Comparison of ENCODE assay signal across 1 cellular context in genomic region chr20:3767434-3768341, GRCh38.
TF ChIP-seq lines count a peak whose summit lies in the region.

TSS of gene ADISSP (minus strand) at chr20:3767753. CDS start at chr20:3760100, 7,653 bp downstream.

TF ChIP-seq in K562, 482 proteins besides CTCF, POLR2A, EP300 and RAD21 (continued from another document and continues in another):
- TF ChIP-seq PATZ1 (CRISPR knock-in tag; IDR thresholded peaks at IDR 0.05; ENCODE audit: borderline replicate concordance) = no peak
- no peak for TF ChIP-seq ZNF436 (CRISPR knock-in tag; IDR thresholded peaks at IDR 0.05)
- TF ChIP-seq CBX3 (IDR thresholded peaks at IDR 0.05; ENCODE audit: borderline replicate concordance in 1 of 2, low read length in 2 of 2) = peak in 1 of 2 experiments; percentile 79; a peak in 1 of 3 replicates
- TF ChIP-seq ZNF143 (CRISPR knock-in tag; IDR thresholded peaks at IDR 0.05) = no peak
- TF ChIP-seq HLTF (IDR thresholded peaks at IDR 0.05) = no peak
- no peak for TF ChIP-seq TAF7 (tag; IDR thresholded peaks at IDR 0.05)
- TF ChIP-seq ZBTB34 (CRISPR knock-in tag; IDR thresholded peaks at IDR 0.05) = no peak
- no peak for TF ChIP-seq SNAPC5 (CRISPR knock-in tag; IDR thresholded peaks at IDR 0.05)
- peak; percentile 45 to 65 for TF ChIP-seq NRF1 (conservative IDR thresholded peaks at IDR 0.05 in 1 of 2, IDR thresholded peaks at IDR 0.05 in 1 of 2)
- no peak for TF ChIP-seq POLR3A (IDR thresholded peaks at IDR 0.05; ENCODE audit: borderline replicate concordance, extremely low read depth, insufficient read depth, insufficient read length)
- TF ChIP-seq NR2C1 (IDR thresholded peaks at IDR 0.05) = no peak
- no peak for TF ChIP-seq NR2C1 (tag; IDR thresholded peaks at IDR 0.05)
- no peak for TF ChIP-seq ZNF280A (IDR thresholded peaks at IDR 0.05; ENCODE audit: low read depth, partially characterized antibody)
- TF ChIP-seq MTA2 (IDR thresholded peaks at IDR 0.05; ENCODE audit: low read depth) = no peak
- no peak for TF ChIP-seq PYGO2 (tag; IDR thresholded peaks at IDR 0.05)
- TF ChIP-seq SLC30A9 (CRISPR knock-in tag; IDR thresholded peaks at IDR 0.05) = no peak
- no peak for TF ChIP-seq SREBF2 (CRISPR knock-in tag; IDR thresholded peaks at IDR 0.05)
- no peak for TF ChIP-seq SNIP1 (IDR thresholded peaks at IDR 0.05; ENCODE audit: low read depth)
- TF ChIP-seq SP1 (CRISPR knock-in tag; IDR thresholded peaks at IDR 0.05) = peak; percentile 87
- peak; percentile 74; the same call in 1 of the 2 replicates for TF ChIP-seq PHF8 (IDR thresholded peaks at IDR 0.05; ENCODE audit: borderline replicate concordance, low read length)
- TF ChIP-seq ZNF347 (CRISPR knock-in tag; IDR thresholded peaks at IDR 0.05; ENCODE audit: low read depth) = no peak
- peak; percentile 63 for TF ChIP-seq TBP (optimal IDR thresholded peaks at IDR 0.05; ENCODE audit: low read depth, low read length)
- TF ChIP-seq ZNF740 (CRISPR knock-in tag; IDR thresholded peaks at IDR 0.05) = peak; percentile 52; the same call in 1 of the 2 replicates
- TF ChIP-seq ZNF740 (tag; IDR thresholded peaks at IDR 0.05) = no peak
- no peak for TF ChIP-seq BCOR (IDR thresholded peaks at IDR 0.05)
- no peak for TF ChIP-seq ZNF184 (CRISPR knock-in tag; IDR thresholded peaks at IDR 0.05)
- TF ChIP-seq HNRNPH1 (optimal IDR thresholded peaks at IDR 0.05; ENCODE audit: low read depth, low read length) = no peak
- no peak for TF ChIP-seq THRB (CRISPR knock-in tag; conservative IDR thresholded peaks at IDR 0.05)
- TF ChIP-seq OTX1 (CRISPR knock-in tag; IDR thresholded peaks at IDR 0.05) = no peak
- TF ChIP-seq NCOA1 (IDR thresholded peaks at IDR 0.05; ENCODE audit: low read depth) = no peak
- TF ChIP-seq TOE1 (IDR thresholded peaks at IDR 0.05; ENCODE audit: borderline replicate concordance) = peak; percentile 87; the same call in 1 of the 2 replicates
- TF ChIP-seq TOE1 (CRISPR knock-in tag; IDR thresholded peaks at IDR 0.05; ENCODE audit: borderline replicate concordance, low read depth) = 0 out of 2 replicates have a peak, but pooled peaks have one; percentile 40
- TF ChIP-seq KHSRP (IDR thresholded peaks at IDR 0.05) = no peak
- TF ChIP-seq HDAC3 (IDR thresholded peaks at IDR 0.05; ENCODE audit: borderline replicate concordance, partially characterized antibody) = no peak
- TF ChIP-seq SIN3A (IDR thresholded peaks at IDR 0.05; ENCODE audit: borderline replicate concordance in 2 of 2, control insufficient read depth in 1 of 2, low read depth in 2 of 2, low read length in 2 of 2) = peak; percentile 52 to 56; a peak in 2 of 4 replicates
- TF ChIP-seq THAP12 (CRISPR knock-in tag; IDR thresholded peaks at IDR 0.05) = 0 out of 2 replicates have a peak, but pooled peaks have one; percentile 50
- TF ChIP-seq ZBTB8A (IDR thresholded peaks at IDR 0.05; ENCODE audit: partially characterized antibody) = no peak
- no peak for TF ChIP-seq PTRF (tag; IDR thresholded peaks at IDR 0.05)
- no peak for TF ChIP-seq ARID1B (IDR thresholded peaks at IDR 0.05)
- TF ChIP-seq GABPA (tag; conservative IDR thresholded peaks at IDR 0.05; ENCODE audit: low read depth) = no peak
- peak; percentile 59 for TF ChIP-seq EGR1 (conservative IDR thresholded peaks at IDR 0.05)
- TF ChIP-seq ZNF277 (CRISPR knock-in tag; IDR thresholded peaks at IDR 0.05; ENCODE audit: borderline replicate concordance) = no peak
- TF ChIP-seq C11orf30 (IDR thresholded peaks at IDR 0.05; ENCODE audit: low read depth) = no peak
- TF ChIP-seq PKNOX1 (IDR thresholded peaks at IDR 0.05) = peak; percentile 66; the same call in 1 of the 2 replicates
- peak; percentile 71; the same call in 1 of the 2 replicates for TF ChIP-seq NKRF (IDR thresholded peaks at IDR 0.05; ENCODE audit: borderline replicate concordance)
- TF ChIP-seq ZNF174 (CRISPR knock-in tag; IDR thresholded peaks at IDR 0.05) = no peak
- no peak for TF ChIP-seq RFX1 (IDR thresholded peaks at IDR 0.05)
- TF ChIP-seq TFE3 (CRISPR knock-in tag; IDR thresholded peaks at IDR 0.05) = peak; percentile 89
- peak; percentile 96 for TF ChIP-seq USF2 (CRISPR knock-in tag; IDR thresholded peaks at IDR 0.05)
- TF ChIP-seq ATF1 (CRISPR knock-in tag; IDR thresholded peaks at IDR 0.05) = no peak
- peak; percentile 72 for TF ChIP-seq ATF1 (tag; IDR thresholded peaks at IDR 0.05)
- peak; percentile 74 for TF ChIP-seq MAX (CRISPR knock-in tag; IDR thresholded peaks at IDR 0.05)
- no peak for TF ChIP-seq ESRRB (CRISPR knock-in tag; IDR thresholded peaks at IDR 0.05; ENCODE audit: borderline replicate concordance)
